Comparison of ENCODE assay signal across 25 cellular contexts in the genomic region with DNA sequence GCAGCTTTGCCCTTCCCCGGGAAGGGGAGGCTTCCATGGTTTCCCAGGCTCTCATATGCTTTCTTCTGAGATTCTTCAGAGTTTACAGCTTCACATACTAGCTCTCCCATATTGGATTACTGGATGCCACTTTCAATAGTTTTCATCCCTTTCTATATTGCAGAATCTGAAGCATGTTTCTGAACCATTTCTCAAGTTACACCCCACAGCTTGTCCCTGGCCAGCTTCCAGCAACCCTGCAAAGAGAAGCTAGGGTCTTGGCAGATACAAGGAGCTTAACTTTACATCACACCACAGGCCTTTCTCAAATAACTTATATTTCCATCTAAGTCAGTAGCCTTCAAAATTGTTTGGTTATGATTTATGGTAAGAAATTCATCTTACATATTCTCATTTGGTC. TPM values are rescaled to one million over a fixed set of nuclear protein-coding genes. Genes with fewer than 3 reads are reported as not detected.
DNase-seq lines count a peak whose midpoint lies in the region; ATAC-seq and TF ChIP-seq lines count a peak whose summit lies in the region.
"Had no signal": no experiment of that assay in that cellular context is flagged by ENCODE, and none has a peak within 500 bp of the region (broad histone marks: within the 10 kb centered on the region; RNA-seq: fewer than 3 reads in every experiment).

No MANE protein-coding gene starts in this region.

- H3K36me3 ChIP-seq in breast epithelium = no peaks in the 10 kb centered on the region
- H3K36me3 ChIP-seq in CD4-positive, alpha-beta memory T cell (ENCODE audit: insufficient read depth, low read length) = no peaks in the 10 kb centered on the region
- H3K36me3 ChIP-seq: BLaER1 had no signal

- no peaks in the 10 kb centered on the region for H3K9me3 ChIP-seq in breast epithelium
- H3K9me3 ChIP-seq in CD4-positive, alpha-beta memory T cell (ENCODE audit: control insufficient read depth in 1 of 2, low read length in 2 of 2) = no peaks in the 10 kb centered on the region
- H3K9me3 ChIP-seq: BLaER1 had no signal

- DNase-seq in MCF 10A (ENCODE audit: unreplicated experiment) = peak; percentile 53
- no peak for DNase-seq in breast epithelium (ENCODE audit: low spot score in 2 of 2)
- DNase-seq in choroid plexus epithelial cell (ENCODE audit: low read depth) = peak; percentile 92
- peak; percentile 86 for DNase-seq in iris pigment epithelial cell (ENCODE audit: low read depth)
- no peak for DNase-seq in type B pancreatic cell (ENCODE audit: extremely low spot score, unreplicated experiment)
- no peak for DNase-seq in CD4-positive, alpha-beta memory T cell
- DNase-seq in GOT3 (lab: John Stamatoyannopoulos, UW) = no peak
- DNase-seq: activated B cell treated with CpG ODN at 0.5 μM for 24 hours; activated CD4-positive, alpha-beta memory T cell treated with anti-CD3 and anti-CD28 coated beads for 36 hours; activated effector memory CD4-positive, alpha-beta T cell treated with anti-CD3 and anti-CD28 coated beads, Interleukin-2, amount 50 U/mL, for 16 hours; caudate nucleus; GDM1; immature natural killer cell; MM.1S; NCI-H187 treated with DMSO at 0.1 percent for 48 hours; NCI-H510A; occipital lobe had no signal

- BruUV-seq in MCF 10A (replicated peaks; lab: Mats Ljungman, UMichigan) = no TSS peak

- no peak overlapping the region for H3K27ac ChIP-seq in breast epithelium
- H3K27ac ChIP-seq in CD4-positive, alpha-beta memory T cell (ENCODE audit: low read depth, low read length) = no peak overlapping the region
- H3K27ac ChIP-seq: BLaER1 had no signal

- no peak overlapping the region for H3K4me3 Mint-ChIP-seq in MCF 10A (ENCODE audit: unreplicated experiment)
- no peak overlapping the region for H3K4me3 Mint-ChIP-seq in type B pancreatic cell
- no peak overlapping the region for H3K4me3 Mint-ChIP-seq in CD4-positive, alpha-beta memory T cell
- H3K4me3 Mint-ChIP-seq: activated B cell treated with CpG ODN at 0.5 μM for 24 hours; activated CD4-positive, alpha-beta memory T cell treated with anti-CD3 and anti-CD28 coated beads for 36 hours; GM23338; IgD-negative memory B cell; immature natural killer cell had no signal

- H3K27me3 Mint-ChIP-seq in MCF 10A (ENCODE audit: insufficient read depth, unreplicated experiment) (no peaks in the 10 kb centered on the region), type B pancreatic cell (peaks cover 10% of the 10 kb centered on the region)
- peaks cover 14 to 15% of the 10 kb centered on the region in 2 donors for H3K27me3 Mint-ChIP-seq in CD4-positive, alpha-beta memory T cell

- TF ChIP-seq POLR2A in breast epithelium (IDR thresholded peaks at IDR 0.05) = no peak

- intact Hi-C loops in MCF 10A (cut with micrococcal nuclease) (no loop called here), breast epithelium (cut with DNase I; ENCODE audit: low total_unique reads) (no loop called here)
- intact Hi-C loops in CD4-positive, alpha-beta memory T cell (cut with micrococcal nuclease) = no loop called here

- no peaks in the 10 kb centered on the region for H3K36me3 Mint-ChIP-seq in MCF 10A (ENCODE audit: insufficient read depth, unreplicated experiment)
- H3K36me3 Mint-ChIP-seq in type B pancreatic cell = no peaks in the 10 kb centered on the region
- H3K36me3 Mint-ChIP-seq in CD4-positive, alpha-beta memory T cell = no peaks in the 10 kb centered on the region
- H3K36me3 Mint-ChIP-seq: activated CD4-positive, alpha-beta memory T cell treated with anti-CD3 and anti-CD28 coated beads for 36 hours; IgD-negative memory B cell; immature natural killer cell had no signal

- no peaks in the 10 kb centered on the region for H3K4me1 ChIP-seq in breast epithelium
- H3K4me1 ChIP-seq in CD4-positive, alpha-beta memory T cell (ENCODE audit: insufficient read depth, low read length) = no peaks in the 10 kb centered on the region
- H3K4me1 ChIP-seq: BLaER1 had no signal

- POLR2A ChIA-PET in MCF 10A (lab: Yijun Ruan, JAX) = interaction anchor here (0.6 to 1.5 kb wide), 4 partner anchors 14 to 137 kb away, joined by 3 to 6 read pairs (median 3); no protein-coding TSS in a partner anchor
- POLR2A ChIA-PET in CD4-positive, alpha-beta memory T cell (lab: Charles Lee; ENCODE audit: partially characterized antibody) = no interaction called here

- H3K4me3 ChIP-seq in breast epithelium (no peak overlapping the region), choroid plexus epithelial cell (ENCODE audit: low read depth, low read length) (no peak overlapping the region)
- no peak overlapping the region for H3K4me3 ChIP-seq in CD4-positive, alpha-beta memory T cell (ENCODE audit: low read length in 2 of 2)
- H3K4me3 ChIP-seq: BLaER1, GM23338 had no signal

- peak overlapping the region; percentile 81 for H3K27ac Mint-ChIP-seq in MCF 10A (ENCODE audit: low read depth, unreplicated experiment)
- H3K27ac Mint-ChIP-seq in type B pancreatic cell = peak overlapping the region; percentile 88
- no peak overlapping the region for H3K27ac Mint-ChIP-seq in CD4-positive, alpha-beta memory T cell
- H3K27ac Mint-ChIP-seq: activated B cell treated with CpG ODN at 0.5 μM for 24 hours; activated CD4-positive, alpha-beta memory T cell treated with anti-CD3 and anti-CD28 coated beads for 36 hours; GM23338; IgD-negative memory B cell; immature natural killer cell had no signal

- TF ChIP-seq CTCF in MCF 10A (IDR thresholded peaks at IDR 0.05; ENCODE audit: unreplicated experiment) (no peak), breast epithelium (IDR thresholded peaks at IDR 0.05) (no peak), choroid plexus epithelial cell (conservative IDR thresholded peaks at IDR 0.05; ENCODE audit: low read depth, low read length) (no peak), type B pancreatic cell (conservative IDR thresholded peaks at IDR 0.05) (no peak)

- H3K27me3 ChIP-seq in breast epithelium = no peaks in the 10 kb centered on the region
- no peaks in the 10 kb centered on the region for H3K27me3 ChIP-seq in CD4-positive, alpha-beta memory T cell (ENCODE audit: insufficient read depth, low read length)
- H3K27me3 ChIP-seq: BLaER1 had no signal

- CTCF ChIA-PET in MCF 10A (lab: Yijun Ruan, JAX) = interaction anchor here (0.6 to 1.4 kb wide), 2 partner anchors 12 to 1775 kb away, joined by 5 to 7 read pairs; no protein-coding TSS in a partner anchor
- CTCF ChIA-PET in CD4-positive, alpha-beta memory T cell (lab: Charles Lee; ENCODE audit: partially characterized antibody) = no interaction called here

- H3K4me1 Mint-ChIP-seq in MCF 10A (ENCODE audit: insufficient read depth, unreplicated experiment) (peaks cover 45% of the 10 kb centered on the region), type B pancreatic cell (ENCODE audit: unreplicated experiment) (peaks cover 48% of the 10 kb centered on the region)
- H3K4me1 Mint-ChIP-seq in CD4-positive, alpha-beta memory T cell = no peaks in the 10 kb centered on the region
- H3K4me1 Mint-ChIP-seq: activated B cell treated with CpG ODN at 0.5 μM for 24 hours, IgD-negative memory B cell, immature natural killer cell had no signal

- no peak for ATAC-seq in HG03460 (IDR thresholded peaks at IDR 0.05; ENCODE audit: unreplicated experiment)

- no peaks in the 10 kb centered on the region for H3K9me3 Mint-ChIP-seq in MCF 10A (ENCODE audit: unreplicated experiment)
- peaks cover 4% of the 10 kb centered on the region for H3K9me3 Mint-ChIP-seq in type B pancreatic cell
- peaks cover 0 to 2% (median 0%) of the 10 kb centered on the region in 8 donors for H3K9me3 Mint-ChIP-seq in CD4-positive, alpha-beta memory T cell
- H3K9me3 Mint-ChIP-seq: activated B cell treated with CpG ODN at 0.5 μM for 24 hours; activated CD4-positive, alpha-beta memory T cell treated with anti-CD3 and anti-CD28 coated beads for 36 hours; GM23338 had no signal

RNA-seq across cellular contexts. Expression of gene LHCGR, which starts 39.6 kb away (rescaled TPM):
- not detected in 2 replicates for total RNA-seq in MCF 10A (2022)
- total RNA-seq in breast epithelium = under 1 TPM; 0.29 to 0.66 (median 0.64) TPM
- 0.40 and 0.92 TPM in 2 replicates for total RNA-seq in type B pancreatic cell (ENCODE audit: low replicate concordance)
- total RNA-seq in CD4-positive, alpha-beta memory T cell = not detected
- not detected for polyA plus RNA-seq in CD4-positive, alpha-beta memory T cell
- total RNA-seq: activated B cell treated with CpG ODN at 0.5 μM for 24 hours; activated CD4-positive, alpha-beta memory T cell treated with anti-CD3 and anti-CD28 coated beads for 36 hours; epithelial cell of proximal tubule; liver; renal cortical epithelial cell; RPMI7951 had no signal
- polyA plus RNA-seq: IgD-negative memory B cell, immature natural killer cell, liver had no signal

Comparison
In these comparisons a context has a peak if more than half of its experiments do, and no peak if none do; other contexts are left out.
1. DNase-seq: peak in MCF 10A (single experiment), choroid plexus epithelial cell (single experiment) and iris pigment epithelial cell (single experiment); none in breast epithelium (0 of 2), type B pancreatic cell (single experiment), CD4-positive, alpha-beta memory T cell (0 of 5) and GOT3 (single experiment).
2. H3K27ac Mint-ChIP-seq: peak in MCF 10A (single experiment) and type B pancreatic cell (single experiment); none in CD4-positive, alpha-beta memory T cell (0 of 7).